8 cellular contexts compared by ENCODE assay signal in the genomic region with DNA sequence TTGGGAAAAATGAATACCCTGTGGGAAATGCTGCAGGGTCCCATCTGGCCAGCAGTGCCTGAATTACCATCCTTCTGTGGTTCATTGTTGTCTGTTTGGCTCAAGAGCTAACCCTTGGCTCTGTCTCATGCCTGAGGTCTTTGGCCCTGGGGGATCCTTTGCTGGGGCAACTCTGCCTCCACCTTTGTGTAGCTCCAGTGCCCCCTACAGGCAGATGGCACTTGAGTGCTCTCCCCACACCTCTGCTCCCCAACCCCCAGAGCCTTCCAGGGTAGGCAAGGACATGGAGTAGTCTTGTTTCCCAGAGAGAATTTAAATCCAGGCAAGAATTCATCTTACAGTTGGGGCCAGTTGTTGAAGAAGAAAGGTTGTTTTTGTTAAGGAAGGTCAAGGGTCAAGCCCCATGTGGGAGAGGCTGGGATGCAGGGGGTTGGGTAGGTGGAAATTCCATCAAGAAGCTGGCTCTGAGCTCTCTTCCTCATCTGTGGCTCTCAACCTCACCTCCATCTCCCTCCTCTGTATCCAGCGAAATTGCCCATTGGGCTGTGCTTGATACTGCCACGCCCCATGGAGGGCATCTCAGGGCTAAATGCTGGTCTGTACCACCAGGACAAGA. TPM values are rescaled to one million over a fixed set of nuclear protein-coding genes. Genes with fewer than 3 reads are reported as not detected.
DNase-seq lines count a peak whose midpoint lies in the region; ATAC-seq and TF ChIP-seq lines count a peak whose summit lies in the region.

No MANE protein-coding gene starts in this region.

- TF ChIP-seq CTCF in endodermal cell (conservative IDR thresholded peaks at IDR 0.05) (peak; percentile 94), type B pancreatic cell (conservative IDR thresholded peaks at IDR 0.05) (peak; percentile 62)

- WGBS in endodermal cell (ENCODE audit: insufficient coverage in 1 of 2, insufficient read length in 1 of 2), 2 experiments: 86 to 93% methylated on average over 1 to 2 of the region's 2 CpGs
- no CpG with 5 or more reads among the region's 2 CpGs for WGBS in neuronal stem cell (ENCODE audit: extremely low coverage in 2 of 2, insufficient read length in 2 of 2, insufficient replicate concordance in 1 of 2), 2 donors

- H3K9ac ChIP-seq in endodermal cell (ENCODE audit: extremely low read depth, low read length, poor library complexity, severe bottlenecking) (no peak overlapping the region), neuronal stem cell (ENCODE audit: low read depth, low read length, poor library complexity) (no peak overlapping the region)

- H4K8ac ChIP-seq in neuronal stem cell (ENCODE audit: low read depth, low read length): no peak overlapping the region

- H3K4me1 ChIP-seq in endodermal cell (ENCODE audit: control insufficient read depth, insufficient read depth, low read length) (peaks cover 7% of the 10 kb centered on the region), neuronal stem cell (ENCODE audit: control insufficient read depth in 2 of 2, insufficient read depth in 1 of 2, low read depth in 1 of 2, low read length in 2 of 2) (peaks cover 0 to 9% of the 10 kb centered on the region in 2 donors)

- H3K9me3 Mint-ChIP-seq in activated CD4-positive, alpha-beta T cell treated with anti-CD3 and anti-CD28 coated beads, Interleukin-2, amount 10 ng/mL, durations not matched to agents 7 days and 5 days: no peaks in the 10 kb centered on the region
- no peaks in the 10 kb centered on the region for H3K9me3 Mint-ChIP-seq in endodermal cell
- H3K9me3 Mint-ChIP-seq in type B pancreatic cell: peaks cover 4% of the 10 kb centered on the region

- peaks cover 8% of the 10 kb centered on the region; the same call in 1 of the 2 replicates for H3K27me3 ChIP-seq in MG63
- peaks cover 13% of the 10 kb centered on the region for H3K27me3 ChIP-seq in endodermal cell (ENCODE audit: control insufficient read depth, insufficient read depth, low read length, poor library complexity, severe bottlenecking)
- peaks cover 0 to 2% (median 0%) of the 10 kb centered on the region in 3 experiments for H3K27me3 ChIP-seq in neuronal stem cell (ENCODE audit: control insufficient read depth in 3 of 3, insufficient read depth in 3 of 3, low read depth in 1 of 3, low read length in 3 of 3)

- no peak overlapping the region for H2BK5ac ChIP-seq in neuronal stem cell (ENCODE audit: low read length)

- no peak overlapping the region for H2BK15ac ChIP-seq in neuronal stem cell (ENCODE audit: low read length)

- no peaks in the 10 kb centered on the region for H3K79me1 ChIP-seq in neuronal stem cell (ENCODE audit: low read depth, low read length)

- no peak overlapping the region for H4K91ac ChIP-seq in neuronal stem cell (ENCODE audit: low read depth, low read length, poor library complexity)

- H3K9me3 ChIP-seq in MG63 (no peaks in the 10 kb centered on the region; the same call in 1 of the 2 replicates), endodermal cell (ENCODE audit: control insufficient read depth, low read length) (no peaks in the 10 kb centered on the region), neuronal stem cell (replicated peaks in 1 of 2; ENCODE audit: control insufficient read depth in 2 of 2, insufficient read depth in 1 of 2, low read depth in 1 of 2, low read length in 2 of 2) (no peaks in the 10 kb centered on the region)

- H3K4me2 ChIP-seq in neuronal stem cell (ENCODE audit: insufficient read depth, low read length, poor library complexity, severe bottlenecking): no peak overlapping the region

- no peaks in the 10 kb centered on the region for H3K27me3 Mint-ChIP-seq in activated CD4-positive, alpha-beta T cell treated with anti-CD3 and anti-CD28 coated beads, Interleukin-2, amount 10 ng/mL, durations not matched to agents 7 days and 5 days
- H3K27me3 Mint-ChIP-seq in endodermal cell (ENCODE audit: insufficient read depth) (peaks cover 26% of the 10 kb centered on the region), type B pancreatic cell (peaks cover 9% of the 10 kb centered on the region)

- POLR2A ChIA-PET in activated CD4-positive, alpha-beta T cell treated with anti-CD3 and anti-CD28 coated beads, Interleukin-2, amount 10 ng/mL, durations not matched to agents 7 days and 5 days (lab: Charles Lee): interaction anchor here (0.7 to 2.0 kb wide), 2 partner anchors 65 to 120 kb away, joined by 3 to 6 read pairs; no protein-coding TSS in a partner anchor

- H3K18ac ChIP-seq in neuronal stem cell (ENCODE audit: low read length): no peak overlapping the region

- H3K23ac ChIP-seq in neuronal stem cell (ENCODE audit: low read depth, low read length, poor library complexity): no peak overlapping the region

- peak overlapping the region; percentile 45 for H3K4ac ChIP-seq in neuronal stem cell (ENCODE audit: low read length)

- H3K36me3 ChIP-seq in MG63: no peaks in the 10 kb centered on the region
- H3K36me3 ChIP-seq in endodermal cell (ENCODE audit: control insufficient read depth, insufficient read depth, low read length): no peaks in the 10 kb centered on the region
- no peaks in the 10 kb centered on the region for H3K36me3 ChIP-seq in neuronal stem cell (replicated peaks in 1 of 2; ENCODE audit: control insufficient read depth in 2 of 2, insufficient read depth in 2 of 2, low read length in 2 of 2)

- DNase-seq in NCI-H2081 (lab: John Stamatoyannopoulos, UW): peak; percentile 2
- no peak for DNase-seq in NCI-H2081 treated with DMSO at 0.1 percent for 48 hours (lab: John Stamatoyannopoulos, UW)
- DNase-seq in MG63: peak; percentile 31
- DNase-seq in activated CD4-positive, alpha-beta T cell treated with anti-CD3 and anti-CD28 coated beads, Interleukin-2, amount 10 ng/mL, durations not matched to agents 7 days and 5 days: peak; percentile 88
- peak; percentile 95 for DNase-seq in endodermal cell
- peak; percentile 42 for DNase-seq in neuronal stem cell (ENCODE audit: low spot score)
- DNase-seq in type B pancreatic cell (ENCODE audit: extremely low spot score, unreplicated experiment): no peak

- no peak overlapping the region for H2AK5ac ChIP-seq in neuronal stem cell (ENCODE audit: low read depth, low read length)

- H3K27ac ChIP-seq in endodermal cell (ENCODE audit: low read depth, low read length) (no peak overlapping the region), neuronal stem cell (replicated peaks; ENCODE audit: low read length) (no peak overlapping the region)

- no peak overlapping the region for H3K4me3 ChIP-seq in MG63
- H3K4me3 ChIP-seq in endodermal cell (ENCODE audit: low read length): no peak overlapping the region
- no peak overlapping the region for H3K4me3 ChIP-seq in neuronal stem cell (ENCODE audit: low read length in 2 of 2)

- no peak overlapping the region for H2BK120ac ChIP-seq in neuronal stem cell (ENCODE audit: low read depth, low read length)

- H3K27ac Mint-ChIP-seq in activated CD4-positive, alpha-beta T cell treated with anti-CD3 and anti-CD28 coated beads, Interleukin-2, amount 10 ng/mL, durations not matched to agents 7 days and 5 days: no peak overlapping the region
- H3K27ac Mint-ChIP-seq in endodermal cell: no peak overlapping the region
- H3K27ac Mint-ChIP-seq in type B pancreatic cell: no peak overlapping the region

- CTCF ChIA-PET in activated CD4-positive, alpha-beta T cell treated with anti-CD3 and anti-CD28 coated beads, Interleukin-2, amount 10 ng/mL, durations not matched to agents 7 days and 5 days (lab: Charles Lee): interaction anchor here (0.7 to 4.5 kb wide), 37 partner anchors 10 to 557 kb away, joined by 3 to 49 read pairs (median 4); a partner anchor contains a TSS

- no peak overlapping the region for H2AFZ ChIP-seq in neuronal stem cell (ENCODE audit: low read length)

- H3K4me3 Mint-ChIP-seq in activated CD4-positive, alpha-beta T cell treated with anti-CD3 and anti-CD28 coated beads, Interleukin-2, amount 10 ng/mL, durations not matched to agents 7 days and 5 days: no peak overlapping the region
- H3K4me3 Mint-ChIP-seq in endodermal cell (no peak overlapping the region), type B pancreatic cell (no peak overlapping the region)

- H2BK12ac ChIP-seq in neuronal stem cell (ENCODE audit: low read length): no peak overlapping the region

- H3K14ac ChIP-seq in neuronal stem cell (ENCODE audit: low read length): no peak overlapping the region

- ATAC-seq in GM21381 (IDR thresholded peaks at IDR 0.05; ENCODE audit: unreplicated experiment): no peak

- H3K36me3 Mint-ChIP-seq in activated CD4-positive, alpha-beta T cell treated with anti-CD3 and anti-CD28 coated beads, Interleukin-2, amount 10 ng/mL, durations not matched to agents 7 days and 5 days (ENCODE audit: low read depth): peaks cover 19% of the 10 kb centered on the region
- H3K36me3 Mint-ChIP-seq in endodermal cell (ENCODE audit: low read depth) (no peaks in the 10 kb centered on the region), type B pancreatic cell (no peaks in the 10 kb centered on the region)

- peaks cover 17% of the 10 kb centered on the region for H3K4me1 Mint-ChIP-seq in activated CD4-positive, alpha-beta T cell treated with anti-CD3 and anti-CD28 coated beads, Interleukin-2, amount 10 ng/mL, durations not matched to agents 7 days and 5 days
- H3K4me1 Mint-ChIP-seq in endodermal cell (peaks cover 18% of the 10 kb centered on the region), type B pancreatic cell (ENCODE audit: unreplicated experiment) (peaks cover 23% of the 10 kb centered on the region)

RNA-seq across cellular contexts. Expression of a gene that starts 44.2 kb away (rescaled TPM):
- not detected in 2 replicates for total RNA-seq in MG63 (2014; rRNA removed; shearing (Covaris generic); ENCODE audit: low replicate concordance)
- 10 to 100 TPM; 10.3 to 10.4 TPM for total RNA-seq in activated CD4-positive, alpha-beta T cell treated with anti-CD3 and anti-CD28 coated beads, Interleukin-2, amount 10 ng/mL, durations not matched to agents 7 days and 5 days
- not detected for total RNA-seq in endodermal cell
- polyA plus RNA-seq in endodermal cell (2013, experiment 1 of 2): not detected
- not detected for polyA plus RNA-seq in endodermal cell (2013, experiment 2 of 2)
- not detected for polyA plus RNA-seq in neuronal stem cell (2013, experiment 1 of 2)
- not detected for polyA plus RNA-seq in neuronal stem cell (2013, experiment 2 of 2)
- total RNA-seq in type B pancreatic cell (ENCODE audit: low replicate concordance): not detected in 2 replicates

Comparison
In these comparisons a context has a peak if more than half of its experiments do, and no peak if none do; other contexts are left out.
1. DNase-seq: peak in NCI-H2081 (2 of 2), MG63 (single experiment), activated CD4-positive, alpha-beta T cell treated with anti-CD3 and anti-CD28 coated beads, Interleukin-2, amount 10 ng/mL, durations not matched to agents 7 days and 5 days (single experiment), endodermal cell (single experiment) and neuronal stem cell (single experiment); none in NCI-H2081 treated with DMSO at 0.1 percent for 48 hours (single experiment) and type B pancreatic cell (single experiment).
2. RNA of a gene that starts 44.2 kb away (total RNA-seq): 10.3 to 10.4 TPM in activated CD4-positive, alpha-beta T cell treated with anti-CD3 and anti-CD28 coated beads, Interleukin-2, amount 10 ng/mL, durations not matched to agents 7 days and 5 days; not detected in type B pancreatic cell, not detected in MG63 and not detected in endodermal cell; every median in the first group is over 10 times any median in the second.